ENCODE assay signal across 8 cellular contexts in the genomic region with DNA sequence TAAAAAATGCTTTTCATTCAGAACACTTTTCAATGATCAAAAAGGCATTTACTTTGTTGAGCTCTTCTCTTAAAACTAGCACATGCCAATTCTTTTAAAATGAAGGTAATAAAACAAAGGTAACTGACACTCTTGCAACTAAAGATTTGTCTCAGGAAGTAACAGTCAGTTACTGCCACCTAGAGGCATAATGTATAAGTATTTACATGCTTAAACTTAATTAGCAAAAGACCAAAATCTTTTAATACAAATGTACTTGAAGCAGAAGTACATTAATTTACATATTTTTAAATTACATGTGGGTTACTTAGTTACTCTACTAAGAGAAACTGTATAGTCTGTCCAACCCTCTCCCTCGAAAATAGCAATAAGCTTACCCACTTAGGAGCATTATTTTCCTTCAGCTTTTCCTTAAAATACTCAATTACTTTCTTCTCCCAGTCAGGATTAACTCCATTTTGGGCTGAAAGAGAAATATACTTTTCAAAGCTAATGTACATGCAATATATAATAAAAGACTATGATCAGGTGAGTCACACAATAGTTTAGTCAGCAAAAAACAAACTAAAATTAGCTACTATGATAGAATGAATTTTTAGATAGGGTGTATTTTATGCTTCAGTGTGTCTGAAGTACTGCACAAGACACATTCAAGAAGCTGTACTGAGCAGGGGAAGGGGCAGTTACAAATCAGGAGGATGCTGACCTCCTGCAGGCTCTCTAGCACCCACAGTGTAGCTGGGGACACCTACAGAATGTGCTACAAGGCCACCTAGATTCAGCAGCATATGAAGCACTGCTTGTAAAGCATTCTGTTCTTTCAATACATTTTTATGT. TPM values are rescaled to one million over a fixed set of nuclear protein-coding genes. Genes with fewer than 3 reads are reported as not detected.
DNase-seq lines count a peak whose midpoint lies in the region; ATAC-seq and TF ChIP-seq lines count a peak whose summit lies in the region.

No MANE protein-coding gene starts in this region.

- no peak overlapping the region for H3K4me3 Mint-ChIP-seq in chondrocyte (ENCODE audit: unreplicated experiment)

- DNase-seq in AG08395 (ENCODE audit: low spot score): peak; percentile 30
- peak; percentile 21 for DNase-seq in GM06990 (ENCODE audit: extremely low read depth, insufficient read length)
- peak; percentile 65 for DNase-seq in NOMO-1 treated with DMSO at 0.1 percent for 48 hours (lab: John Stamatoyannopoulos, UW; ENCODE audit: unreplicated experiment)
- no peak for DNase-seq in chondrocyte (ENCODE audit: low spot score)
- DNase-seq in middle frontal gyrus (ENCODE audit: extremely low spot score, low spot score): peak; percentile 28
- no peak for DNase-seq in activated naive CD4-positive, alpha-beta T cell treated with anti-CD3 and anti-CD28 coated beads, Interleukin-2, amount 50 U/mL, for 72 hours (ENCODE audit: low spot score in 2 of 2)
- no peak for DNase-seq in NCI-H774 (lab: John Stamatoyannopoulos, UW)

- H3K36me3 Mint-ChIP-seq in chondrocyte (ENCODE audit: low read depth): peaks cover 14% of the 10 kb centered on the region
- peaks cover 12 to 20% of the 10 kb centered on the region in 2 donors for H3K36me3 Mint-ChIP-seq in activated naive CD4-positive, alpha-beta T cell treated with anti-CD3 and anti-CD28 coated beads, Interleukin-2, amount 50 U/mL, for 72 hours

- no peak overlapping the region for H3K4me3 ChIP-seq in GM06990 (replicated peaks; ENCODE audit: low read depth, low read length)

- H3K9me3 Mint-ChIP-seq in chondrocyte (ENCODE audit: low read depth): peaks cover 8% of the 10 kb centered on the region
- H3K9me3 Mint-ChIP-seq in activated naive CD4-positive, alpha-beta T cell treated with anti-CD3 and anti-CD28 coated beads, Interleukin-2, amount 50 U/mL, for 72 hours: peaks cover 0 to 2% of the 10 kb centered on the region in 2 donors

- H3K27ac Mint-ChIP-seq in chondrocyte (ENCODE audit: unreplicated experiment): peak overlapping the region; percentile 6
- peak overlapping the region in 1 of 2 donors; percentile 48 for H3K27ac Mint-ChIP-seq in activated naive CD4-positive, alpha-beta T cell treated with anti-CD3 and anti-CD28 coated beads, Interleukin-2, amount 50 U/mL, for 72 hours

- ATAC-seq in GM21526 (IDR thresholded peaks at IDR 0.05; ENCODE audit: low FRiP score, unreplicated experiment): no peak
- ATAC-seq in activated naive CD4-positive, alpha-beta T cell treated with anti-CD3 and anti-CD28 coated beads, Interleukin-2, amount 50 U/mL, for 72 hours: no peak

- peaks cover 15% of the 10 kb centered on the region for H3K4me1 Mint-ChIP-seq in chondrocyte (ENCODE audit: low read depth)

- H3K27me3 Mint-ChIP-seq in chondrocyte (ENCODE audit: low read depth): no peaks in the 10 kb centered on the region

- no peaks in the 10 kb centered on the region for H3K36me3 ChIP-seq in GM06990 (ENCODE audit: control insufficient read depth, insufficient read depth, low read length)

- TF ChIP-seq CTCF in GM06990 (IDR thresholded peaks at IDR 0.05; ENCODE audit: insufficient read depth, low read length, poor library complexity, severe bottlenecking) (peak; percentile 43), chondrocyte (IDR thresholded peaks at IDR 0.05) (peak; percentile 96)

- H3K27me3 ChIP-seq in GM06990 (replicated peaks; ENCODE audit: control insufficient read depth, insufficient read depth, low read length): no peaks in the 10 kb centered on the region

RNA-seq across cellular contexts. Expression of gene MCMBP, which starts 13.0 kb away (rescaled TPM):
- 43.9 to 52.6 TPM (median 45.1 TPM) in 3 replicates for total RNA-seq in chondrocyte
- 10 to 100 TPM; 51.8 to 84.6 TPM for total RNA-seq in activated naive CD4-positive, alpha-beta T cell treated with anti-CD3 and anti-CD28 coated beads, Interleukin-2, amount 50 U/mL, for 72 hours

RNA-seq across cellular contexts. Expression of gene SEC23IP, which starts 32.9 kb away (rescaled TPM):
- total RNA-seq in chondrocyte: 65.2 to 90.3 TPM (median 70.0 TPM) in 3 replicates
- total RNA-seq in activated naive CD4-positive, alpha-beta T cell treated with anti-CD3 and anti-CD28 coated beads, Interleukin-2, amount 50 U/mL, for 72 hours: 10 to 100 TPM; 59.5 to 71.0 TPM

Comparison
In these comparisons a context has a peak if more than half of its experiments do, and no peak if none do; other contexts are left out.
1. DNase-seq: peak in AG08395 (single experiment), GM06990 (single experiment), NOMO-1 treated with DMSO at 0.1 percent for 48 hours (single experiment) and middle frontal gyrus (single experiment); none in chondrocyte (single experiment), activated naive CD4-positive, alpha-beta T cell treated with anti-CD3 and anti-CD28 coated beads, Interleukin-2, amount 50 U/mL, for 72 hours (0 of 2) and NCI-H774 (single experiment).